In the genomic region with DNA sequence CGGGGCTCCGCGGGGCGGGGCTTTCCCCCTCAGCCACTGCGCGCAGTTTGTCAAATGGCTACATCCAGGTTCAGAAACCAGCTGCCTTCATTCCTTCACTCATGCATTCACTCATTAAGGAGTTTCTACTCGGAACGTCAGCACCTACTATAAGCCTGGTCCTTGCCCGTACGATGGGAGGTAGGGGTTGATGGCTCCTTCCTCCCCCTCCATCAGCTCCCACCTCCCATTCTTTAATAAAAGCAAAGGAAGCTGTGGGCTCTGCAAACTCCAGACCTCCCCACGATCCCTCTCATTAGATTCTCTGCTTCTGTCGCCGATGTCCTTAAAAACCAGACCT, we compare ENCODE assay signal across 8 cellular contexts. TPM values are rescaled to one million over a fixed set of nuclear protein-coding genes. Genes with fewer than 3 reads are reported as not detected.
DNase-seq lines count a peak whose midpoint lies in the region; ATAC-seq and TF ChIP-seq lines count a peak whose summit lies in the region.

No MANE protein-coding gene starts in this region.

- intact Hi-C loops in A673 (cut with micrococcal nuclease; ENCODE audit: unreplicated experiment), result no loop called here
- intact Hi-C loops in naive thymus-derived CD4-positive, alpha-beta T cell (cut with micrococcal nuclease), result loop anchor here (1.0 to 2.0 kb wide), 8 partner anchors 8 to 313 kb away; a partner anchor contains a TSS

- H3K27ac Mint-ChIP-seq in central memory CD8-positive, alpha-beta T cell (ENCODE audit: low read depth), result peak overlapping the region; percentile 82
- H3K27ac Mint-ChIP-seq in naive thymus-derived CD4-positive, alpha-beta T cell, result peak overlapping the region; percentile 56 to 91 (median 73)

- H3K27me3 Mint-ChIP-seq in central memory CD8-positive, alpha-beta T cell, result peaks cover 8% of the 10 kb centered on the region
- peaks cover 0 to 8% (median 0%) of the 10 kb centered on the region in 5 donors for H3K27me3 Mint-ChIP-seq in naive thymus-derived CD4-positive, alpha-beta T cell

- H3K36me3 ChIP-seq in A673 (ENCODE audit: insufficient read depth, low read length, poor library complexity, severe bottlenecking), result no peaks in the 10 kb centered on the region
- no peaks in the 10 kb centered on the region for H3K36me3 ChIP-seq in naive thymus-derived CD4-positive, alpha-beta T cell (ENCODE audit: control insufficient read depth in 2 of 3, insufficient read depth in 3 of 3, low read length in 3 of 3)

- no peak overlapping the region for H3K27ac ChIP-seq in A673 (ENCODE audit: low read depth, low read length, poor library complexity, severe bottlenecking)
- peak overlapping the region; percentile 61 for H3K27ac ChIP-seq in naive thymus-derived CD4-positive, alpha-beta T cell (ENCODE audit: low read depth, low read length)

- H3K9me3 ChIP-seq in A673 (ENCODE audit: low read depth, low read length, poor library complexity, severe bottlenecking), result no peaks in the 10 kb centered on the region
- H3K9me3 ChIP-seq in naive thymus-derived CD4-positive, alpha-beta T cell (ENCODE audit: control insufficient read depth in 2 of 3, low read length in 3 of 3), result no peaks in the 10 kb centered on the region

- ATAC-seq in central memory CD8-positive, alpha-beta T cell (replicated peaks; ENCODE audit: extremely low read depth, poor library complexity, severe bottlenecking), result no peak
- ATAC-seq in naive thymus-derived CD4-positive, alpha-beta T cell, result no peak
- ATAC-seq in HG03432 (IDR thresholded peaks at IDR 0.05; ENCODE audit: unreplicated experiment) (no peak), GM21737 (IDR thresholded peaks at IDR 0.05; ENCODE audit: unreplicated experiment) (no peak)

- peaks cover 5% of the 10 kb centered on the region for H3K36me3 Mint-ChIP-seq in central memory CD8-positive, alpha-beta T cell (ENCODE audit: insufficient read depth)
- H3K36me3 Mint-ChIP-seq in naive thymus-derived CD4-positive, alpha-beta T cell, result no peaks in the 10 kb centered on the region

- H3K4me3 Mint-ChIP-seq in central memory CD8-positive, alpha-beta T cell, result peak overlapping the region; percentile 72
- peak overlapping the region; percentile 71 to 87 (median 82) for H3K4me3 Mint-ChIP-seq in naive thymus-derived CD4-positive, alpha-beta T cell

- H3K4me3 ChIP-seq in A673 (ENCODE audit: low read depth, low read length, poor library complexity, severe bottlenecking), result peak overlapping the region; percentile 50
- peak overlapping the region; percentile 57 for H3K4me3 ChIP-seq in naive thymus-derived CD4-positive, alpha-beta T cell (ENCODE audit: low read length)

- H3K4me1 Mint-ChIP-seq in central memory CD8-positive, alpha-beta T cell, result peaks cover 16% of the 10 kb centered on the region
- H3K4me1 Mint-ChIP-seq in naive thymus-derived CD4-positive, alpha-beta T cell, result peaks cover 20 to 51% (median 40%) of the 10 kb centered on the region in 7 donors

- CTCF ChIA-PET in A673 (lab: Charles Lee), result interaction anchor here (1.1 to 1.8 kb wide), 2 partner anchors 24 to 59 kb away, joined by 3 to 11 read pairs; no protein-coding TSS in a partner anchor
- CTCF ChIA-PET in naive thymus-derived CD4-positive, alpha-beta T cell (lab: Charles Lee), result interaction anchor here (1.1 to 6.2 kb wide), 6 partner anchors 9 to 252 kb away, joined by 3 to 36 read pairs (median 6); no protein-coding TSS in a partner anchor

- no peak for TF ChIP-seq CTCF in A673 (conservative IDR thresholded peaks at IDR 0.05; ENCODE audit: low read depth, low read length)

- no peaks in the 10 kb centered on the region for H3K9me3 Mint-ChIP-seq in central memory CD8-positive, alpha-beta T cell
- no peaks in the 10 kb centered on the region for H3K9me3 Mint-ChIP-seq in naive thymus-derived CD4-positive, alpha-beta T cell

- BruUV-seq in A673 (replicated peaks; lab: Mats Ljungman, UMichigan), result no TSS peak

- no peaks in the 10 kb centered on the region for H3K27me3 ChIP-seq in A673 (replicated peaks; ENCODE audit: insufficient read depth, low read depth, low read length, poor library complexity)
- no peaks in the 10 kb centered on the region for H3K27me3 ChIP-seq in naive thymus-derived CD4-positive, alpha-beta T cell (ENCODE audit: control insufficient read depth in 2 of 2, insufficient read depth in 2 of 2, low read length in 2 of 2)

- DNase-seq in A673 (ENCODE audit: low spot score) (no peak), HS-5 (ENCODE audit: low read depth) (peak; percentile 16), medulla oblongata (ENCODE audit: extremely low spot score) (no peak), NOMO-1 treated with DMSO at 0.1 percent for 48 hours (lab: John Stamatoyannopoulos, UW; ENCODE audit: unreplicated experiment) (no peak)
- DNase-seq in central memory CD8-positive, alpha-beta T cell (ENCODE audit: low spot score in 2 of 2), result no peak
- DNase-seq in naive thymus-derived CD4-positive, alpha-beta T cell, result no peak

- peaks cover 11% of the 10 kb centered on the region for H3K4me1 ChIP-seq in A673 (ENCODE audit: insufficient read depth, low read length, poor library complexity, severe bottlenecking)
- H3K4me1 ChIP-seq in naive thymus-derived CD4-positive, alpha-beta T cell (ENCODE audit: control insufficient read depth in 2 of 2, insufficient read depth in 2 of 2, low read length in 2 of 2), result peaks cover 6 to 34% of the 10 kb centered on the region in 2 donors

- POLR2A ChIA-PET in A673 (lab: Charles Lee; ENCODE audit: low non-redundant PET), result no interaction called here
- POLR2A ChIA-PET in naive thymus-derived CD4-positive, alpha-beta T cell (lab: Charles Lee), result interaction anchor here (0.5 to 14.6 kb wide), 11 partner anchors 18 to 322 kb away, joined by 3 to 236 read pairs (median 5); a partner anchor contains a TSS

RNA-seq across cellular contexts. Expression of a gene that starts 0.3 kb away (rescaled TPM):
- total RNA-seq in A673 (2021), result 0.26 TPM in 1 of 2 replicates, not detected in the other
- 1 to 10 TPM in 2 of 5 experiments, under 1 TPM in 3; 0.10 to 1.4 (median 0.46) TPM for total RNA-seq in naive thymus-derived CD4-positive, alpha-beta T cell
- under 1 TPM; 0.20 to 0.89 TPM for polyA plus RNA-seq in naive thymus-derived CD4-positive, alpha-beta T cell

RNA-seq across cellular contexts. Expression of a gene that starts 7.0 kb away (rescaled TPM):
- not detected in 2 replicates for total RNA-seq in A673 (2021)
- total RNA-seq in naive thymus-derived CD4-positive, alpha-beta T cell, result under 1 TPM in 4 of 5 experiments, not detected in 1; 0.07 to 0.24 (median 0.18) TPM
- polyA plus RNA-seq in naive thymus-derived CD4-positive, alpha-beta T cell, result under 1 TPM; 0.24 to 0.27 TPM
